9 cellular contexts compared by ENCODE assay signal in genomic region chr17:62064029-62064790, GRCh38. TPM values are rescaled to one million over a fixed set of nuclear protein-coding genes. Genes with fewer than 3 reads are reported as not detected.
A peak's percentile ranks its signal among the peaks of the same experiment; 100 is the strongest.
DNase-seq lines count a peak whose midpoint lies in the region; ATAC-seq, FAIRE-seq and TF ChIP-seq lines count a peak whose summit lies in the region.
"Had no signal": no experiment of that assay in that cellular context is flagged by ENCODE, and none has a peak within 500 bp of the region (broad histone marks: within the 10 kb centered on the region; RNA-seq: fewer than 3 reads in every experiment).

No MANE protein-coding gene starts in this region.

- H3K9me3 Mint-ChIP-seq in activated T-cell treated with anti-CD3 and anti-CD28 coated beads, Interleukin-2, amount 50 U/mL, for 24 hours: no peaks in the 10 kb centered on the region
- no peaks in the 10 kb centered on the region for H3K9me3 Mint-ChIP-seq in natural killer cell treated with Interleukin-12 subunit alpha and Interleukin-12 subunit beta and Interleukin-15 and Interleukin-18, amount 100 ng/mL, for 72 hours

- 12% methylated on average over 5 of the region's 5 CpGs; no CpG with 5 or more reads in 1 of the 2 experiments for WGBS in H1 (ENCODE audit: extremely low coverage in 1 of 2, insufficient coverage in 1 of 2, insufficient read length in 1 of 2, insufficient replicate concordance in 2 of 2, low coverage in 1 of 2, low lambda C conversion rate in 2 of 2, missing lambda C conversion rate in 1 of 2), 2 experiments

- FAIRE-seq in H1 (lab: Jason Lieb, UNC): no peak
- FAIRE-seq: frontal cortex had no signal

- no peaks in the 10 kb centered on the region for H3K27me3 Mint-ChIP-seq in activated T-cell treated with anti-CD3 and anti-CD28 coated beads, Interleukin-2, amount 50 U/mL, for 24 hours
- H3K27me3 Mint-ChIP-seq in natural killer cell treated with Interleukin-12 subunit alpha and Interleukin-12 subunit beta and Interleukin-15 and Interleukin-18, amount 100 ng/mL, for 72 hours: peaks cover 0 to 2% of the 10 kb centered on the region in 2 donors

- TF ChIP-seq CTCF in RWPE1 (conservative IDR thresholded peaks at IDR 0.05; ENCODE audit: low read depth): no peak
- TF ChIP-seq CTCF in H1 (IDR thresholded peaks at IDR 0.05; ENCODE audit: control extremely low read depth in 1 of 3, insufficient read depth in 1 of 3, low read depth in 1 of 3, low read length in 3 of 3): no peak

- H3K56ac ChIP-seq in H1 (replicated peaks; ENCODE audit: insufficient read length, low read depth, low read length): no peak overlapping the region

- H3K4me1 Mint-ChIP-seq in activated T-cell treated with anti-CD3 and anti-CD28 coated beads, Interleukin-2, amount 50 U/mL, for 24 hours (ENCODE audit: low read depth): peaks cover 42% of the 10 kb centered on the region
- peaks cover 33 to 44% of the 10 kb centered on the region in 2 donors for H3K4me1 Mint-ChIP-seq in natural killer cell treated with Interleukin-12 subunit alpha and Interleukin-12 subunit beta and Interleukin-15 and Interleukin-18, amount 100 ng/mL, for 72 hours (ENCODE audit: low read depth in 2 of 2)

- no peak overlapping the region for H4K91ac ChIP-seq in H1 (replicated peaks; ENCODE audit: insufficient read length, low read length)

- H3K23ac ChIP-seq in H1 (ENCODE audit: insufficient read length): no peak overlapping the region

- H2BK12ac ChIP-seq in H1 (ENCODE audit: low read depth, low read length): no peak overlapping the region; the same call in 1 of the 2 replicates

- CTCF ChIA-PET in RWPE1 (lab: Yijun Ruan, JAX) (no interaction called here), H1 (lab: Charles Lee; ENCODE audit: partially characterized antibody) (interaction anchor here (0.7 to 1.1 kb wide), 2 partner anchors 8 to 11 kb away, joined by 3 to 4 read pairs; no protein-coding TSS in a partner anchor)

- peak overlapping the region; percentile 79 to 94 for H3K4me2 ChIP-seq in H1 (ENCODE audit: insufficient read depth in 1 of 2, low read depth in 2 of 2, low read length in 2 of 2)

- no peak overlapping the region for H2BK15ac ChIP-seq in H1 (ENCODE audit: low read length)

- POLR2A ChIA-PET in RWPE1 (lab: Yijun Ruan, JAX; ENCODE audit: low non-redundant PET): interaction anchor here (0.6 kb wide), 1 partner anchor 25 kb away, joined by 13 read pairs; no protein-coding TSS in a partner anchor
- POLR2A ChIA-PET in H1 (lab: Charles Lee; ENCODE audit: partially characterized antibody): interaction anchor here (0.6 to 1.8 kb wide), 10 partner anchors 8 to 201 kb away, joined by 3 to 7 read pairs (median 4); partner anchors contain the start of gene BRIP1

- H3K9ac ChIP-seq in H1 (replicated peaks in 1 of 4; ENCODE audit: extremely low read depth in 1 of 4, low read depth in 3 of 4, low read length in 3 of 4): peak overlapping the region; percentile 87 to 98 (median 94)

- H3K79me2 ChIP-seq in H1 (ENCODE audit: control insufficient read depth in 1 of 2, insufficient read depth in 2 of 2, low read length in 2 of 2): peaks cover 23 to 62% of the 10 kb centered on the region in 2 experiments

- peak overlapping the region; percentile 77 for H3K14ac ChIP-seq in H1 (ENCODE audit: insufficient read length)

- no peak for TF ChIP-seq EP300 in H1 (IDR thresholded peaks at IDR 0.05; ENCODE audit: borderline replicate concordance in 1 of 2, low read depth in 2 of 2, low read length in 2 of 2)

- no peak overlapping the region for H2BK20ac ChIP-seq in H1 (ENCODE audit: low read length)

- H3K79me1 ChIP-seq in H1 (ENCODE audit: low read depth, low read length): no peaks in the 10 kb centered on the region

- no peak overlapping the region for H3K4ac ChIP-seq in H1 (replicated peaks; ENCODE audit: insufficient read length, low read depth, low read length)

- DNase-seq in activated T-cell treated with anti-CD3 and anti-CD28 coated beads, Interleukin-2, amount 50 U/mL, for 24 hours: no peak
- DNase-seq in activated T-cell treated with anti-CD3 and anti-CD28 coated beads, Interleukin-2, amount 50 U/mL, for 1 hour: no peak
- DNase-seq in RWPE1 (ENCODE audit: low spot score) (peak; percentile 46), H1 (ENCODE audit: low read depth in 1 of 2, low spot score in 2 of 2) (no peak), NCI-H1436 treated with DMSO at 0.1 percent for 48 hours (lab: John Stamatoyannopoulos, UW) (no peak)
- no peak for DNase-seq in natural killer cell treated with Interleukin-12 subunit alpha and Interleukin-12 subunit beta and Interleukin-15 and Interleukin-18, amount 100 ng/mL, for 72 hours (ENCODE audit: low spot score)

- H2BK5ac ChIP-seq in H1 (ENCODE audit: low read depth, low read length): peak overlapping the region; percentile 29; the same call in 1 of the 2 replicates

- no peak overlapping the region for H4K8ac ChIP-seq in H1 (ENCODE audit: extremely low read depth, insufficient read depth, low read length)

- H3K18ac ChIP-seq in H1 (ENCODE audit: extremely low read depth, low read length): no peak overlapping the region

- no peak overlapping the region for H2AFZ ChIP-seq in H1 (ENCODE audit: low read length)

- TF ChIP-seq RAD21 in H1 (IDR thresholded peaks at IDR 0.05 in 1 of 2, conservative IDR thresholded peaks at IDR 0.05 in 1 of 2; ENCODE audit: low read depth in 2 of 2, low read length in 2 of 2): no peak

- peaks cover 0 to 39% (median 0%) of the 10 kb centered on the region in 4 experiments; a peak in 3 of 8 replicates for H3K36me3 ChIP-seq in H1 (ENCODE audit: control insufficient read depth in 2 of 4, insufficient read depth in 4 of 4, low read length in 3 of 4)

- H3K27ac ChIP-seq in RWPE1 (peak overlapping the region; percentile 93), H1 (ENCODE audit: low read depth, low read length) (peak overlapping the region; percentile 71; the same call in 1 of the 2 replicates)

- H4K20me1 ChIP-seq in H1 (replicated peaks in 1 of 2; ENCODE audit: control insufficient read depth in 1 of 2, insufficient read depth in 2 of 2, low read length in 2 of 2): peaks cover 13 to 17% of the 10 kb centered on the region in 2 experiments

- H3K4me3 Mint-ChIP-seq in activated T-cell treated with anti-CD3 and anti-CD28 coated beads, Interleukin-2, amount 50 U/mL, for 24 hours: peak overlapping the region; percentile 88
- peak overlapping the region; percentile 99 for H3K4me3 Mint-ChIP-seq in natural killer cell treated with Interleukin-12 subunit alpha and Interleukin-12 subunit beta and Interleukin-15 and Interleukin-18, amount 100 ng/mL, for 72 hours

- no peak overlapping the region for H2AK5ac ChIP-seq in H1 (ENCODE audit: low read depth, low read length)

- H3K9me3 ChIP-seq in H1 (ENCODE audit: insufficient read depth in 2 of 2, low read depth in 1 of 2, low read length in 1 of 2): no peaks in the 10 kb centered on the region

- peak overlapping the region; percentile 94 for H3K27ac Mint-ChIP-seq in activated T-cell treated with anti-CD3 and anti-CD28 coated beads, Interleukin-2, amount 50 U/mL, for 24 hours
- H3K27ac Mint-ChIP-seq in natural killer cell treated with Interleukin-12 subunit alpha and Interleukin-12 subunit beta and Interleukin-15 and Interleukin-18, amount 100 ng/mL, for 72 hours: peak overlapping the region; percentile 93 to 98

- H3K4me3 ChIP-seq in H1 (ENCODE audit: extremely low read depth in 1 of 4, insufficient read depth in 2 of 4, low read depth in 3 of 4, low read length in 4 of 4): peak overlapping the region; percentile 75 to 94 (median 88)

- peaks cover 0 to 6% (median 3%) of the 10 kb centered on the region in 4 experiments; a peak in 5 of 7 replicates for H3K4me1 ChIP-seq in H1 (replicated peaks in 1 of 4; ENCODE audit: control insufficient read depth in 3 of 4, insufficient read depth in 4 of 4, low read length in 3 of 4)

- no peaks in the 10 kb centered on the region; a peak in 1 of 7 replicates for H3K27me3 ChIP-seq in H1 (replicated peaks in 1 of 4; ENCODE audit: control insufficient read depth in 3 of 4, extremely low read depth in 1 of 4, insufficient read depth in 3 of 4, low read length in 3 of 4)

- H4K5ac ChIP-seq in H1 (ENCODE audit: insufficient read length, low read depth, low read length): no peak overlapping the region

- H2BK120ac ChIP-seq in H1 (replicated peaks; ENCODE audit: low read depth, low read length): no peak overlapping the region

- no peak for ATAC-seq in natural killer cell treated with Interleukin-12 subunit alpha and Interleukin-12 subunit beta and Interleukin-15 and Interleukin-18, amount 100 ng/mL, for 72 hours
- ATAC-seq in HG02870 (IDR thresholded peaks at IDR 0.05; ENCODE audit: unreplicated experiment): no peak
- ATAC-seq in esophagus mucosa: no peak

- H3K23me2 ChIP-seq in H1 (ENCODE audit: low read depth, low read length): no peaks in the 10 kb centered on the region; the same call in 1 of the 2 replicates

- peaks cover 54% of the 10 kb centered on the region for H3K36me3 Mint-ChIP-seq in activated T-cell treated with anti-CD3 and anti-CD28 coated beads, Interleukin-2, amount 50 U/mL, for 24 hours (ENCODE audit: low read depth)
- H3K36me3 Mint-ChIP-seq in natural killer cell treated with Interleukin-12 subunit alpha and Interleukin-12 subunit beta and Interleukin-15 and Interleukin-18, amount 100 ng/mL, for 72 hours: peaks cover 19% of the 10 kb centered on the region

- TF ChIP-seq POLR2A in H1 (IDR thresholded peaks at IDR 0.05; ENCODE audit: control extremely low read depth in 1 of 2, low read depth in 2 of 2, low read length in 2 of 2): no peak

TF ChIP-seq in H1, 55 proteins besides CTCF, POLR2A, EP300 and RAD21:
- TF ChIP-seq RXRA (IDR thresholded peaks at IDR 0.05; ENCODE audit: insufficient read depth, low read depth, low read length): no peak
- no peak for TF ChIP-seq HDAC6 (IDR thresholded peaks at IDR 0.05; ENCODE audit: low read depth, low read length)
- TF ChIP-seq TCF12 (IDR thresholded peaks at IDR 0.05; ENCODE audit: low read depth, low read length): no peak

RNA-seq across cellular contexts. Expression of gene MED13, which starts 0.9 kb away (rescaled TPM):
- total RNA-seq in H1 (2021; fragmentation: NEBNext Ultra II Directional; extraction: Animal tissue kit (Norgen Biotek cat#: 25700)): 42.0 and 44.8 TPM in 2 replicates
- polyA plus RNA-seq in H1 (2011; rRNA removed): 8.6 and 11.3 TPM in 2 replicates
- 11.0 TPM for polyA plus RNA-seq in H1 (2011; cell fraction: cytosol; rRNA removed)
- polyA plus RNA-seq in H1 (2011; cell fraction: nucleus; rRNA removed): 18.8 TPM
- polyA plus RNA-seq in H1 (2012, experiment 1 of 2): 9.4 to 14.4 TPM (median 12.3 TPM) in 4 replicates
- 0.72 TPM for polyA plus RNA-seq in H1 (2012, experiment 2 of 2)
- polyA plus RNA-seq in H1 (2013, experiment 1 of 2): 12.3 TPM
- polyA plus RNA-seq in H1 (2013, experiment 2 of 2): 11.3 TPM
- polyA minus RNA-seq in H1 (2011; rRNA and poly(A)+ RNA removed): 155 and 179 TPM in 2 replicates
- 48.3 TPM for polyA minus RNA-seq in H1 (2011; cell fraction: cytosol; rRNA and poly(A)+ RNA removed)
- 129 TPM for polyA minus RNA-seq in H1 (2011; cell fraction: nucleus; rRNA and poly(A)+ RNA removed)
- 100 to 1,000 TPM in 1 of 2 donors, 10 to 100 TPM in 1; 75.8 to 129 TPM for total RNA-seq in natural killer cell treated with Interleukin-12 subunit alpha and Interleukin-12 subunit beta and Interleukin-15 and Interleukin-18, amount 100 ng/mL, for 72 hours
- 43.7 TPM for total RNA-seq in esophagus mucosa
